Comparison of ENCODE assay signal across 8 cellular contexts in the genomic region with DNA sequence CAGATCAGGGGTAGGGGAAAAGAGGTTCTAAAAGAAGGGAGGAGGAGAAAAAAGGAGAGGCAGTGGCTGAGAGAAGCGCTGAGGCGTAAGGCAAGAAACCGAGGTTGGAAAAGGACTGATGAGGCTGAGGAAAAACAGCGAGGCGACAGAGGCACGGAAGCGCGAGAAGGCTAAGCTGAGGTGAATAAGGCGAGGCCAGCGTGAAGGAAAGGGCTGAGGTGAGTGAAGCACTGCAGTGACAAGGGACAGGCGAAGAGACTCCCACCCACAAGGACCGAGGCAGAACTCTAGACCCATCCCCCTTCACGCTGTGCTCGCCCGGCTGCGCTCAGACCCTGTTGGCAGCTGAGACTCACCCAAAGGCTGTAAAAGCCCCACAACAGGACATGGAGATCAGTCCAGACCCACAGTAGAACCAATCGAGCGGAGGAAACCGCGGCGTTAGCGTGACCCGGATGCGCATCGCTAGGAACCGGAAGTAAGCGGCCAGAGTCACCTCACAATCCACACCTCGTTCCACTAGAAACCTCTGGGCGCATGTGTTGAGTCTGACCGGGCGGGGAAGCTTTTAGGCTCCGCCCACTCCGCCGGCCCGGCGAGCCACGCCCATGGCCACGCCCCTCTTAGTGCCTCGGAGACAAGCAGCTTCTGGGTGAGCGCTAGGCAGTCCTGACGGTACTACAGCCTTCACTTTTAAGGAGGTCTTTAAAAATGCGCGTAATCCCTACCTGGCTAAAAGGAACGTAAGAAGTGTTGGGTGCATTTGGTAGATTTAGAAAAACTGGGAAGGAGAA. TPM values are rescaled to one million over a fixed set of nuclear protein-coding genes. Genes with fewer than 3 reads are reported as not detected.
DNase-seq lines count a peak whose midpoint lies in the region; ATAC-seq and TF ChIP-seq lines count a peak whose summit lies in the region.

A gene with protein sequence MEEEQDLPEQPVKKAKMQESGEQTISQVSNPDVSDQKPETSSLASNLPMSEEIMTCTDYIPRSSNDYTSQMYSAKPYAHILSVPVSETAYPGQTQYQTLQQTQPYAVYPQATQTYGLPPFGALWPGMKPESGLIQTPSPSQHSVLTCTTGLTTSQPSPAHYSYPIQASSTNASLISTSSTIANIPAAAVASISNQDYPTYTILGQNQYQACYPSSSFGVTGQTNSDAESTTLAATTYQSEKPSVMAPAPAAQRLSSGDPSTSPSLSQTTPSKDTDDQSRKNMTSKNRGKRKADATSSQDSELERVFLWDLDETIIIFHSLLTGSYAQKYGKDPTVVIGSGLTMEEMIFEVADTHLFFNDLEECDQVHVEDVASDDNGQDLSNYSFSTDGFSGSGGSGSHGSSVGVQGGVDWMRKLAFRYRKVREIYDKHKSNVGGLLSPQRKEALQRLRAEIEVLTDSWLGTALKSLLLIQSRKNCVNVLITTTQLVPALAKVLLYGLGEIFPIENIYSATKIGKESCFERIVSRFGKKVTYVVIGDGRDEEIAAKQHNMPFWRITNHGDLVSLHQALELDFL (minus strand): TSS at position 443 of the 794 bp plus-strand sequence. CDS start 30,584 bp downstream, outside the sequence.

- POLR2A ChIA-PET in CD8-positive, alpha-beta T cell (lab: Charles Lee): interaction anchor here (0.6 to 1.6 kb wide), 11 partner anchors 11 to 687 kb away, joined by 3 to 7 read pairs (median 4); a partner anchor contains a TSS

- DNase-seq in CD8-positive, alpha-beta T cell: peak; percentile 97 to 100 (median 99)
- DNase-seq in HS-27A (ENCODE audit: low read depth) (peak; percentile 97), NK-92 (lab: John Stamatoyannopoulos, UW; ENCODE audit: unreplicated experiment) (peak; percentile 83), lower lobe of right lung (peak; percentile 99)
- DNase-seq in activated CD8-positive, alpha-beta memory T cell treated with anti-CD3 and anti-CD28 coated beads for 1 hour (ENCODE audit: extremely low read depth in 1 of 2, low read depth in 1 of 2): peak; percentile 96 to 99
- DNase-seq in effector CD4-positive, alpha-beta T cell: peak; percentile 97
- DNase-seq in stimulated activated CD4-positive, alpha-beta T cell treated with anti-CD3 and anti-CD28 coated beads, TNF-alpha, amount 100 ng/mL, for 24 hours (ENCODE audit: low read depth in 3 of 3): peak; percentile 99

- no peak for TF ChIP-seq CTCF in CD8-positive, alpha-beta T cell (IDR thresholded peaks at IDR 0.05)
- TF ChIP-seq CTCF in lower lobe of right lung (IDR thresholded peaks at IDR 0.05): no peak

- peak within 1 kb of the TSS; percentile 85 for H3K4me3 Mint-ChIP-seq in CD8-positive, alpha-beta T cell

- H3K27ac ChIP-seq in CD8-positive, alpha-beta T cell (ENCODE audit: low read depth, low read length): peak within 1 kb of the TSS; percentile 58
- peak within 1 kb of the TSS; percentile 92 for H3K27ac ChIP-seq in lower lobe of right lung

- peaks cover 8% of the 10 kb centered on the region for H3K36me3 Mint-ChIP-seq in CD8-positive, alpha-beta T cell

- H3K4me3 ChIP-seq in CD8-positive, alpha-beta T cell (ENCODE audit: low read depth, low read length): peak within 1 kb of the TSS; percentile 72
- peak within 1 kb of the TSS; percentile 91 for H3K4me3 ChIP-seq in lower lobe of right lung

- H3K9me3 Mint-ChIP-seq in CD8-positive, alpha-beta T cell: no peaks in the 10 kb centered on the region

- peaks cover 25% of the 10 kb centered on the region for H3K4me1 ChIP-seq in CD8-positive, alpha-beta T cell (ENCODE audit: insufficient read depth, low read length)
- H3K4me1 ChIP-seq in lower lobe of right lung: peaks cover 33% of the 10 kb centered on the region

- H3K36me3 ChIP-seq in CD8-positive, alpha-beta T cell (ENCODE audit: insufficient read depth, low read length): no peaks in the 10 kb centered on the region
- no peaks in the 10 kb centered on the region for H3K36me3 ChIP-seq in lower lobe of right lung

- peak within 1 kb of the TSS; percentile 97 for H3K27ac Mint-ChIP-seq in CD8-positive, alpha-beta T cell

- H3K27me3 ChIP-seq in CD8-positive, alpha-beta T cell (ENCODE audit: insufficient read depth, low read length): no peaks in the 10 kb centered on the region
- H3K27me3 ChIP-seq in lower lobe of right lung (ENCODE audit: low read depth): no peaks in the 10 kb centered on the region

- H3K9me3 ChIP-seq in CD8-positive, alpha-beta T cell (ENCODE audit: low read length): no peaks in the 10 kb centered on the region
- no peaks in the 10 kb centered on the region for H3K9me3 ChIP-seq in lower lobe of right lung

- peaks cover 3% of the 10 kb centered on the region for H3K27me3 Mint-ChIP-seq in CD8-positive, alpha-beta T cell (ENCODE audit: low read depth)

- ATAC-seq in CD8-positive, alpha-beta T cell: peak; percentile 95
- ATAC-seq in GM19467 (IDR thresholded peaks at IDR 0.05; ENCODE audit: unreplicated experiment) (peak; percentile 90), lower lobe of right lung (peak; percentile 99 to 100)

- peaks cover 45% of the 10 kb centered on the region for H3K4me1 Mint-ChIP-seq in CD8-positive, alpha-beta T cell (ENCODE audit: low read depth)

- CTCF ChIA-PET in CD8-positive, alpha-beta T cell (lab: Charles Lee): interaction anchor here (1.2 to 2.0 kb wide), 5 partner anchors 9 to 161 kb away, joined by 3 to 13 read pairs (median 4); no protein-coding TSS in a partner anchor

- intact Hi-C loops in CD8-positive, alpha-beta T cell (cut with DNase I, micrococcal nuclease): loop anchor here (1.0 to 5.0 kb wide), 9 partner anchors 147 to 648 kb away; a partner anchor contains a TSS
- intact Hi-C loops in lower lobe of right lung (cut with DNase I): no loop called here

RNA-seq across cellular contexts. Expression of the gene that starts here (rescaled TPM):
- 1 to 10 TPM; 4.9 to 5.2 TPM for total RNA-seq in CD8-positive, alpha-beta T cell
- total RNA-seq in lower lobe of right lung: 20.4 TPM

Comparison
In these comparisons a context has a peak if more than half of its experiments do, and no peak if none do; other contexts are left out.
1. Peak in every context shown above with its lines: DNase-seq, ATAC-seq, H3K4me3 ChIP-seq and H3K27ac ChIP-seq.